7 cellular contexts compared by ENCODE assay signal in genomic region chr4:9153008-9153570, GRCh38. TPM values are rescaled to one million over a fixed set of nuclear protein-coding genes. Genes with fewer than 3 reads are reported as not detected.
A peak's percentile ranks its signal among the peaks of the same experiment; 100 is the strongest.
DNase-seq lines count a peak whose midpoint lies in the region; ATAC-seq and TF ChIP-seq lines count a peak whose summit lies in the region.
"Not testable (repeated sequence)": the region's sequence is repeated elsewhere in the genome, so short reads cannot be mapped to it uniquely, and the experiment has no call there.

No MANE protein-coding gene starts in this region.

- peak overlapping the region; percentile 72 for H3K4me3 ChIP-seq in kidney epithelial cell (ENCODE audit: low read depth, low read length)
- peak overlapping the region; percentile 41 to 83 (median 76) for H3K4me3 ChIP-seq in skin epidermis

- DNase-seq in HT-29 (ENCODE audit: low spot score): peak; percentile 96
- DNase-seq in NOMO-1 treated with dmso at 0.1 percent for 144 hours (lab: John Stamatoyannopoulos, UW; ENCODE audit: unreplicated experiment): peak; percentile 92
- peak; percentile 82 to 86 (median 86) for DNase-seq in activated CD8-positive, alpha-beta memory T cell treated with anti-CD3 and anti-CD28 coated beads for 48 hours (ENCODE audit: low read depth in 2 of 3, low spot score in 2 of 3)
- peak; percentile 98 for DNase-seq in dermis blood vessel endothelial cell
- peak; percentile 88 for DNase-seq in kidney epithelial cell (ENCODE audit: low read depth)

- not testable (repeated sequence) for TF ChIP-seq CTCF in kidney epithelial cell (IDR thresholded peaks at IDR 0.05; ENCODE audit: insufficient read depth, low read length, poor library complexity, severe bottlenecking)

- H3K27ac ChIP-seq in skin epidermis: peak overlapping the region; percentile 56 to 98 (median 87)

- not testable (repeated sequence) for H3K27me3 ChIP-seq in kidney epithelial cell (ENCODE audit: control insufficient read depth, insufficient read depth, low read length)

- H3K36me3 ChIP-seq in kidney epithelial cell (ENCODE audit: control insufficient read depth, insufficient read depth, low read length): not testable (repeated sequence)

- peak; percentile 69 for ATAC-seq in GM18498 (IDR thresholded peaks at IDR 0.05; ENCODE audit: unreplicated experiment)

RNA-seq across cellular contexts. Expression of gene FAM90A26, which starts 17.1 kb away (rescaled TPM):
- not detected in 2 replicates for total RNA-seq in HT-29 (2014; rRNA removed; shearing (Covaris generic))
- total RNA-seq in dermis blood vessel endothelial cell (not detected in 2 replicates), kidney epithelial cell (not detected in 2 replicates)

RNA-seq across cellular contexts. Expression of gene USP17L10, which starts 57.4 kb away (rescaled TPM):
- not detected in 2 replicates for total RNA-seq in HT-29 (2014; rRNA removed; shearing (Covaris generic))
- not detected in 2 replicates for total RNA-seq in dermis blood vessel endothelial cell
- total RNA-seq in kidney epithelial cell: not detected in 2 replicates

Comparison
In these comparisons a context has a peak if more than half of its experiments do, and no peak if none do; other contexts are left out.
1. Peak in every context shown above with its lines: DNase-seq, ATAC-seq, H3K4me3 ChIP-seq and H3K27ac ChIP-seq.